ENCODE assay signal across 20 cellular contexts in genomic region chr2:240443891-240444301, GRCh38. TPM values are rescaled to one million over a fixed set of nuclear protein-coding genes. Genes with fewer than 3 reads are reported as not detected.
DNase-seq lines count a peak whose midpoint lies in the region; ATAC-seq and TF ChIP-seq lines count a peak whose summit lies in the region.
"Had no signal": no experiment of that assay in that cellular context is flagged by ENCODE, and none has a peak within 500 bp of the region (broad histone marks: within the 10 kb centered on the region; RNA-seq: fewer than 3 reads in every experiment).

No MANE protein-coding gene starts in this region.

- H3K4me1 Mint-ChIP-seq in activated CD8-positive, alpha-beta T cell treated with anti-CD3 and anti-CD28 coated beads, Interleukin-2, amount 10 ng/mL, durations not matched to agents 7 days and 5 days (ENCODE audit: low read depth), result no peaks in the 10 kb centered on the region
- H3K4me1 Mint-ChIP-seq in activated CD8-positive, alpha-beta T cell treated with anti-CD3 and anti-CD28 coated beads for 36 hours (ENCODE audit: low read depth), result no peaks in the 10 kb centered on the region
- no peaks in the 10 kb centered on the region for H3K4me1 Mint-ChIP-seq in activated naive CD4-positive, alpha-beta T cell treated with anti-CD3 and anti-CD28 coated beads, Interleukin-2, amount 10 ng/mL, durations not matched to agents 7 days and 5 days
- H3K4me1 Mint-ChIP-seq: CD4-positive, alpha-beta memory T cell had no signal

- H3K36me3 ChIP-seq in esophagus squamous epithelium, result peaks cover 0 to 28% (median 0%) of the 10 kb centered on the region in 3 donors
- H3K36me3 ChIP-seq in gastrocnemius medialis, result no peaks in the 10 kb centered on the region
- H3K36me3 ChIP-seq in body of pancreas (replicated peaks in 1 of 2; ENCODE audit: insufficient read depth in 1 of 2, low read depth in 2 of 2), result no peaks in the 10 kb centered on the region

- intact Hi-C loops in activated CD8-positive, alpha-beta T cell treated with anti-CD3 and anti-CD28 coated beads for 36 hours (cut with micrococcal nuclease), result no loop called here
- intact Hi-C loops in esophagus squamous epithelium (cut with DNase I), result no loop called here
- intact Hi-C loops in gastrocnemius medialis (cut with DNase I; ENCODE audit: low total_unique reads), result no loop called here
- intact Hi-C loops in body of pancreas (cut with DNase I), result loop anchor here (10.0 kb wide), 1 partner anchor 299 kb away; the partner anchor contains the start of gene OTOS

- no peak overlapping the region for H3K27ac Mint-ChIP-seq in activated CD8-positive, alpha-beta T cell treated with anti-CD3 and anti-CD28 coated beads, Interleukin-2, amount 10 ng/mL, durations not matched to agents 7 days and 5 days
- H3K27ac Mint-ChIP-seq in activated CD8-positive, alpha-beta T cell treated with anti-CD3 and anti-CD28 coated beads for 36 hours, result no peak overlapping the region
- no peak overlapping the region for H3K27ac Mint-ChIP-seq in activated naive CD4-positive, alpha-beta T cell treated with anti-CD3 and anti-CD28 coated beads, Interleukin-2, amount 10 ng/mL, durations not matched to agents 7 days and 5 days
- H3K27ac Mint-ChIP-seq: CD4-positive, alpha-beta memory T cell had no signal

- CTCF ChIA-PET in activated CD8-positive, alpha-beta T cell treated with anti-CD3 and anti-CD28 coated beads, Interleukin-2, amount 10 ng/mL, durations not matched to agents 7 days and 5 days (lab: Charles Lee), result no interaction called here
- CTCF ChIA-PET in activated CD8-positive, alpha-beta T cell treated with anti-CD3 and anti-CD28 coated beads for 36 hours (lab: Charles Lee), result no interaction called here
- CTCF ChIA-PET in activated naive CD4-positive, alpha-beta T cell treated with anti-CD3 and anti-CD28 coated beads, Interleukin-2, amount 10 ng/mL, durations not matched to agents 7 days and 5 days (lab: Charles Lee), result no interaction called here

- no peaks in the 10 kb centered on the region for H3K9me3 Mint-ChIP-seq in activated CD8-positive, alpha-beta T cell treated with anti-CD3 and anti-CD28 coated beads, Interleukin-2, amount 10 ng/mL, durations not matched to agents 7 days and 5 days (ENCODE audit: insufficient read depth)
- H3K9me3 Mint-ChIP-seq in activated CD8-positive, alpha-beta T cell treated with anti-CD3 and anti-CD28 coated beads for 36 hours, result no peaks in the 10 kb centered on the region
- no peaks in the 10 kb centered on the region for H3K9me3 Mint-ChIP-seq in activated naive CD4-positive, alpha-beta T cell treated with anti-CD3 and anti-CD28 coated beads, Interleukin-2, amount 10 ng/mL, durations not matched to agents 7 days and 5 days
- H3K9me3 Mint-ChIP-seq: CD4-positive, alpha-beta memory T cell had no signal

- H3K27me3 Mint-ChIP-seq in activated CD8-positive, alpha-beta T cell treated with anti-CD3 and anti-CD28 coated beads, Interleukin-2, amount 10 ng/mL, durations not matched to agents 7 days and 5 days (ENCODE audit: low read depth), result no peaks in the 10 kb centered on the region
- H3K27me3 Mint-ChIP-seq in activated CD8-positive, alpha-beta T cell treated with anti-CD3 and anti-CD28 coated beads for 36 hours, result peaks cover under 1% of the 10 kb centered on the region
- peaks cover 4% of the 10 kb centered on the region for H3K27me3 Mint-ChIP-seq in activated naive CD4-positive, alpha-beta T cell treated with anti-CD3 and anti-CD28 coated beads, Interleukin-2, amount 10 ng/mL, durations not matched to agents 7 days and 5 days

- H3K36me3 Mint-ChIP-seq in activated CD8-positive, alpha-beta T cell treated with anti-CD3 and anti-CD28 coated beads, Interleukin-2, amount 10 ng/mL, durations not matched to agents 7 days and 5 days (ENCODE audit: low read depth), result no peaks in the 10 kb centered on the region
- H3K36me3 Mint-ChIP-seq in activated CD8-positive, alpha-beta T cell treated with anti-CD3 and anti-CD28 coated beads for 36 hours (ENCODE audit: low read depth), result no peaks in the 10 kb centered on the region
- H3K36me3 Mint-ChIP-seq in activated naive CD4-positive, alpha-beta T cell treated with anti-CD3 and anti-CD28 coated beads, Interleukin-2, amount 10 ng/mL, durations not matched to agents 7 days and 5 days, result no peaks in the 10 kb centered on the region
- H3K36me3 Mint-ChIP-seq: CD4-positive, alpha-beta memory T cell had no signal

- TF ChIP-seq POLR2A in esophagus squamous epithelium (IDR thresholded peaks at IDR 0.05) (no peak), gastrocnemius medialis (IDR thresholded peaks at IDR 0.05) (no peak), body of pancreas (IDR thresholded peaks at IDR 0.05) (no peak)

- peak; percentile 8 for ATAC-seq in activated CD8-positive, alpha-beta T cell treated with anti-CD3 and anti-CD28 coated beads, Interleukin-2, amount 10 ng/mL, durations not matched to agents 7 days and 5 days
- ATAC-seq in activated CD8-positive, alpha-beta T cell treated with anti-CD3 and anti-CD28 coated beads for 36 hours, result no peak
- ATAC-seq in gastrocnemius medialis (peak; percentile 40 to 42), HG03095 (IDR thresholded peaks at IDR 0.05; ENCODE audit: unreplicated experiment) (no peak), body of pancreas (no peak)
- ATAC-seq: GM12878 had no signal

- no peak overlapping the region for H3K4me3 Mint-ChIP-seq in activated CD8-positive, alpha-beta T cell treated with anti-CD3 and anti-CD28 coated beads, Interleukin-2, amount 10 ng/mL, durations not matched to agents 7 days and 5 days
- H3K4me3 Mint-ChIP-seq in activated CD8-positive, alpha-beta T cell treated with anti-CD3 and anti-CD28 coated beads for 36 hours, result no peak overlapping the region
- no peak overlapping the region for H3K4me3 Mint-ChIP-seq in activated naive CD4-positive, alpha-beta T cell treated with anti-CD3 and anti-CD28 coated beads, Interleukin-2, amount 10 ng/mL, durations not matched to agents 7 days and 5 days
- H3K4me3 Mint-ChIP-seq: CD4-positive, alpha-beta memory T cell had no signal

- 27% methylated on average over 8 of the region's 17 CpGs; no CpG with 5 or more reads in 1 of the 2 donors for WGBS in esophagus squamous epithelium, 2 donors
- 94% methylated on average over 16 of the region's 17 CpGs; no CpG with 5 or more reads in 1 of the 2 donors for WGBS in body of pancreas, 2 donors

- peaks cover 48 to 92% (median 69%) of the 10 kb centered on the region in 3 donors for H3K4me1 ChIP-seq in esophagus squamous epithelium
- peaks cover 51 to 73% of the 10 kb centered on the region in 2 donors for H3K4me1 ChIP-seq in gastrocnemius medialis
- no peaks in the 10 kb centered on the region for H3K4me1 ChIP-seq in body of pancreas

- H3K9me3 ChIP-seq in esophagus squamous epithelium (no peaks in the 10 kb centered on the region), gastrocnemius medialis (no peaks in the 10 kb centered on the region), body of pancreas (no peaks in the 10 kb centered on the region)

- H3K27ac ChIP-seq in esophagus squamous epithelium (peak overlapping the region; percentile 49 to 90 (median 85)), gastrocnemius medialis (peak overlapping the region; percentile 48 to 79 (median 68)), body of pancreas (no peak overlapping the region)
- H3K27ac ChIP-seq: 22Rv1 had no signal

- TF ChIP-seq CTCF in activated CD8-positive, alpha-beta T cell treated with anti-CD3 and anti-CD28 coated beads for 36 hours (IDR thresholded peaks at IDR 0.05), result no peak
- no peak for TF ChIP-seq CTCF in esophagus squamous epithelium (IDR thresholded peaks at IDR 0.05)
- no peak for TF ChIP-seq CTCF in gastrocnemius medialis (IDR thresholded peaks at IDR 0.05 in 4 of 5, conservative IDR thresholded peaks at IDR 0.05 in 1 of 5)
- no peak for TF ChIP-seq CTCF in body of pancreas (IDR thresholded peaks at IDR 0.05)

- H3K4me3 ChIP-seq in esophagus squamous epithelium (no peak overlapping the region), gastrocnemius medialis (no peak overlapping the region), body of pancreas (no peak overlapping the region)
- H3K4me3 ChIP-seq: GM12878 had no signal

- DNase-seq in activated CD8-positive, alpha-beta T cell treated with anti-CD3 and anti-CD28 coated beads, Interleukin-2, amount 10 ng/mL, durations not matched to agents 7 days and 5 days, result no peak
- no peak for DNase-seq in activated CD8-positive, alpha-beta T cell treated with anti-CD3 and anti-CD28 coated beads for 36 hours
- peak; percentile 12 for DNase-seq in HCEC 1CT
- no peak for DNase-seq in esophagus squamous epithelium (lab: John Stamatoyannopoulos, UW)
- peak in 1 of 2 donors; percentile 79 for DNase-seq in gastrocnemius medialis
- DNase-seq in activated naive CD4-positive, alpha-beta T cell treated with anti-CD3 and anti-CD28 coated beads, Interleukin-2, amount 10 ng/mL, durations not matched to agents 7 days and 5 days, result no peak
- DNase-seq in body of pancreas, result no peak
- DNase-seq: Calu3, DMS79, GDM1, Karpas-422, NCI-H1105 treated with DMSO at 0.1 percent for 48 hours, NCI-H1694 treated with DMSO at 0.1 percent for 48 hours, NCI-H2107, NCI-H226, NCI-H524 treated with DMSO at 0.1 percent for 48 hours had no signal

- POLR2A ChIA-PET in activated CD8-positive, alpha-beta T cell treated with anti-CD3 and anti-CD28 coated beads, Interleukin-2, amount 10 ng/mL, durations not matched to agents 7 days and 5 days (lab: Charles Lee), result no interaction called here
- POLR2A ChIA-PET in activated CD8-positive, alpha-beta T cell treated with anti-CD3 and anti-CD28 coated beads for 36 hours (lab: Charles Lee), result no interaction called here

- in situ Hi-C loops in gastrocnemius medialis (cut with MboI; ENCODE audit: low sequenced_read_pairs in 4 of 4), result loop anchor here in 1 of 4 donors (25.0 kb wide), 1 partner anchor 207 kb away; no protein-coding TSS in a partner anchor

- peaks cover 0 to 1% (median 0%) of the 10 kb centered on the region in 4 donors for H3K27me3 ChIP-seq in esophagus squamous epithelium
- no peaks in the 10 kb centered on the region for H3K27me3 ChIP-seq in gastrocnemius medialis
- H3K27me3 ChIP-seq in body of pancreas, result no peaks in the 10 kb centered on the region

RNA-seq across cellular contexts. Expression of gene GPC1, which starts 8.4 kb away (rescaled TPM):
- total RNA-seq in activated CD8-positive, alpha-beta T cell treated with anti-CD3 and anti-CD28 coated beads, Interleukin-2, amount 10 ng/mL, durations not matched to agents 7 days and 5 days, result 1 to 10 TPM; 4.4 to 5.7 TPM
- total RNA-seq in activated CD8-positive, alpha-beta T cell treated with anti-CD3 and anti-CD28 coated beads for 36 hours, result 1 to 10 TPM in 1 of 2 experiments, under 1 TPM in 1; 0.83 to 1.2 TPM
- 100 to 1,000 TPM in 1 of 4 donors, 10 to 100 TPM in 3; 59.3 to 129 (median 78.6) TPM for total RNA-seq in esophagus squamous epithelium
- total RNA-seq in gastrocnemius medialis, result 100 to 1,000 TPM; 112 to 188 (median 180) TPM
- total RNA-seq in body of pancreas, result 10 to 100 TPM; 23.3 to 30.7 TPM

Comparison
In these comparisons a context has a peak if more than half of its experiments do, and no peak if none do; other contexts are left out.
1. ATAC-seq: peak in activated CD8-positive, alpha-beta T cell treated with anti-CD3 and anti-CD28 coated beads, Interleukin-2, amount 10 ng/mL, durations not matched to agents 7 days and 5 days (single experiment) and gastrocnemius medialis (2 of 2); none in activated CD8-positive, alpha-beta T cell treated with anti-CD3 and anti-CD28 coated beads for 36 hours (single experiment), HG03095 (single experiment) and body of pancreas (single experiment).
2. H3K27ac ChIP-seq: peak in esophagus squamous epithelium (4 of 4) and gastrocnemius medialis (4 of 4); none in body of pancreas (0 of 4).